Comparison of ENCODE assay signal across 8 cellular contexts in the genomic region with DNA sequence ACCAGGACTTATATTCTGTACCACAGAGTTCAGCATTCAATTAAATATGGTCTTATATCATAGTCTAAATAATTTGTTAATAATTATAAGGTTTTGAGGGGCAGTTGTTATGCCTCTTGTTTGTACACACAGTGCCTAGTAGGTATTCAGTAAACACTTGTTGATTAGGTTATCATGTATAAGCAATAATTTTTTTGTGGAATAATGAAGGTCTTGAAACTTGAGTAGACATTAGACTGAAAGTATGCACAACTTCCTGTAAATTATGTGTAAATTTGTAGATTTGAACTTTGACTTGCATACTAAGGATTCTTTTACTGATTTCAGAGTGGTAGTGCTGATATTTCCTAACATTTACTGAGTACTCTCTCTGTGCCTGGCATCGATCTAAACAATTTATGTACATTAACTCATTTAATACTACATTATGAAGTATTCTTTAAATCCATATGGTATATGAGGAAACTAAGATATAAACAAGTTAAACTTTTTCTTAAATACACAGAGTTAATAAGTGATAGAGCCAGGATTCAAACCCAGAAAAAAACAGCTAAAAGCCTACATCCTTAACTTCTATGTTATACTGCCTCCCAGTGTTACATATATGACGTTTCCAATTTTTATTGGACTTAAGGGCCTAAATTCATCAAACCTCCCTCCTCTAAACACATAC.
DNase-seq lines count a peak whose midpoint lies in the region; ATAC-seq and TF ChIP-seq lines count a peak whose summit lies in the region.

No MANE protein-coding gene starts in this region.

- in situ Hi-C loops in ACHN (cut with HindIII; ENCODE audit: low pct_ligation_motif_present, low pct_unique_long_range_greater_than_20kb, low sequenced_read_pairs): no loop called here

- H2BK12ac ChIP-seq in H9 (ENCODE audit: insufficient read length, low read depth, low read length): no peak overlapping the region

- no peak overlapping the region for H4K5ac ChIP-seq in H9 (ENCODE audit: insufficient read length, low read depth, low read length)

- H3K79me1 ChIP-seq in H9 (ENCODE audit: insufficient read depth, low read depth, low read length, poor library complexity, severe bottlenecking): no peaks in the 10 kb centered on the region

- no peak overlapping the region for H2AK5ac ChIP-seq in H9 (ENCODE audit: insufficient read length, low read length)

- no peak overlapping the region for H4K8ac ChIP-seq in H9 (replicated peaks; ENCODE audit: insufficient read length, low read depth, low read length)

- H3K27me3 ChIP-seq in H9 (ENCODE audit: insufficient read depth, low read length): no peaks in the 10 kb centered on the region

- H3T11ph ChIP-seq in H9 (ENCODE audit: low read length): no peak overlapping the region

- POLR2A ChIA-PET in activated CD4-positive, alpha-beta T cell treated with anti-CD3 and anti-CD28 coated beads, Interleukin-2, amount 10 ng/mL, durations not matched to agents 7 days and 5 days (lab: Charles Lee): no interaction called here

- no peaks in the 10 kb centered on the region for H3K27me3 Mint-ChIP-seq in H9 (ENCODE audit: low read depth)
- H3K27me3 Mint-ChIP-seq in activated CD4-positive, alpha-beta T cell treated with anti-CD3 and anti-CD28 coated beads, Interleukin-2, amount 10 ng/mL, durations not matched to agents 7 days and 5 days: no peaks in the 10 kb centered on the region

- peaks cover 9 to 12% of the 10 kb centered on the region in 2 experiments for H3K4me1 Mint-ChIP-seq in H9
- no peaks in the 10 kb centered on the region for H3K4me1 Mint-ChIP-seq in activated CD4-positive, alpha-beta T cell treated with anti-CD3 and anti-CD28 coated beads, Interleukin-2, amount 10 ng/mL, durations not matched to agents 7 days and 5 days

- H3K14ac ChIP-seq in H9 (ENCODE audit: insufficient read depth, low read length): no peak overlapping the region

- H3K4ac ChIP-seq in H9 (ENCODE audit: low read depth, low read length): no peak overlapping the region

- no peaks in the 10 kb centered on the region for H3K79me2 ChIP-seq in H9 (ENCODE audit: insufficient read depth, low read length)

- no peak overlapping the region for H3K18ac ChIP-seq in H9 (ENCODE audit: insufficient read length, low read depth, low read length)

- no peak overlapping the region for H2BK15ac ChIP-seq in H9 (ENCODE audit: low read depth, low read length)

- no peak overlapping the region for H3K27ac Mint-ChIP-seq in H9
- no peak overlapping the region for H3K27ac Mint-ChIP-seq in activated CD4-positive, alpha-beta T cell treated with anti-CD3 and anti-CD28 coated beads, Interleukin-2, amount 10 ng/mL, durations not matched to agents 7 days and 5 days

- no peak overlapping the region for H3K4me2 ChIP-seq in H9 (ENCODE audit: insufficient read depth, insufficient read length, low read length)

- H3K23ac ChIP-seq in H9 (ENCODE audit: insufficient read length, low read depth, low read length): no peak overlapping the region

- no peak overlapping the region for H3K9ac ChIP-seq in H9 (ENCODE audit: extremely low read depth, insufficient read length, low read length)

- no peak overlapping the region for H2BK5ac ChIP-seq in H9 (ENCODE audit: insufficient read length, low read length)

- H2BK20ac ChIP-seq in H9 (ENCODE audit: low read depth, low read length, poor library complexity, severe bottlenecking): no peak overlapping the region

- CTCF ChIA-PET in activated CD4-positive, alpha-beta T cell treated with anti-CD3 and anti-CD28 coated beads, Interleukin-2, amount 10 ng/mL, durations not matched to agents 7 days and 5 days (lab: Charles Lee): no interaction called here

- no peaks in the 10 kb centered on the region for H3K9me3 ChIP-seq in H9 (ENCODE audit: control insufficient read depth, low read depth, low read length)

- ATAC-seq in GM21367 (IDR thresholded peaks at IDR 0.05; ENCODE audit: unreplicated experiment): no peak

- H3K56ac ChIP-seq in H9 (ENCODE audit: insufficient read length, low read depth, low read length): no peak overlapping the region

- no peak overlapping the region for H3K27ac ChIP-seq in H9 (ENCODE audit: insufficient read length, low read depth, low read length)

- WGBS in H9 (ENCODE audit: extremely low coverage, insufficient read length, low lambda C conversion rate): no CpG with 5 or more reads among the region's 2 CpGs

- DNase-seq in ACHN (peak; percentile 41), H9 (no peak), SHP77 treated with DMSO at 0.1 percent for 48 hours (lab: John Stamatoyannopoulos, UW) (peak; percentile 7), foreskin melanocyte (peak; percentile 28), UCSD-AML1 (lab: John Stamatoyannopoulos, UW; ENCODE audit: unreplicated experiment) (no peak)
- no peak for DNase-seq in activated CD4-positive, alpha-beta T cell treated with anti-CD3 and anti-CD28 coated beads, Interleukin-2, amount 10 ng/mL, durations not matched to agents 7 days and 5 days
- no peak for DNase-seq in activated CD4-positive, alpha-beta T cell treated with anti-CD3 and anti-CD28 coated beads, Interleukin-2, amount 50 U/mL, for 4 hours

- H3K23me2 ChIP-seq in H9 (ENCODE audit: insufficient read length, low read depth, low read length, poor library complexity, severe bottlenecking): no peaks in the 10 kb centered on the region

- no peak overlapping the region for H4K91ac ChIP-seq in H9 (ENCODE audit: insufficient read length, low read depth, low read length)

- no peak overlapping the region for H2AFZ ChIP-seq in H9 (ENCODE audit: low read length)

- H3K9me3 Mint-ChIP-seq in H9: peaks cover 7 to 13% of the 10 kb centered on the region in 2 experiments; a peak in 4 of 5 replicates
- peaks cover 5% of the 10 kb centered on the region for H3K9me3 Mint-ChIP-seq in activated CD4-positive, alpha-beta T cell treated with anti-CD3 and anti-CD28 coated beads, Interleukin-2, amount 10 ng/mL, durations not matched to agents 7 days and 5 days

- H3K36me3 Mint-ChIP-seq in H9 (ENCODE audit: insufficient read depth in 1 of 3, low read depth in 3 of 3): peaks cover 0 to 29% (median 28%) of the 10 kb centered on the region in 3 experiments
- no peaks in the 10 kb centered on the region for H3K36me3 Mint-ChIP-seq in activated CD4-positive, alpha-beta T cell treated with anti-CD3 and anti-CD28 coated beads, Interleukin-2, amount 10 ng/mL, durations not matched to agents 7 days and 5 days (ENCODE audit: low read depth)

- no peak overlapping the region for H3K4me3 Mint-ChIP-seq in H9
- H3K4me3 Mint-ChIP-seq in activated CD4-positive, alpha-beta T cell treated with anti-CD3 and anti-CD28 coated beads, Interleukin-2, amount 10 ng/mL, durations not matched to agents 7 days and 5 days: no peak overlapping the region

- no peak overlapping the region for H2BK120ac ChIP-seq in H9 (ENCODE audit: low read depth, low read length, poor library complexity, severe bottlenecking)

- no peaks in the 10 kb centered on the region for H3K4me1 ChIP-seq in H9 (ENCODE audit: insufficient read depth, low read length)

- no peaks in the 10 kb centered on the region for H4K20me1 ChIP-seq in H9 (ENCODE audit: control insufficient read depth, insufficient read depth, insufficient read length)

- peak; percentile 61 for TF ChIP-seq CTCF in H9 (conservative IDR thresholded peaks at IDR 0.05)

Comparison
In these comparisons a context has a peak if more than half of its experiments do, and no peak if none do; other contexts are left out.
1. DNase-seq: peak in ACHN (single experiment), SHP77 treated with DMSO at 0.1 percent for 48 hours (single experiment) and foreskin melanocyte (single experiment); none in H9 (single experiment), activated CD4-positive, alpha-beta T cell treated with anti-CD3 and anti-CD28 coated beads, Interleukin-2, amount 10 ng/mL, durations not matched to agents 7 days and 5 days (single experiment), UCSD-AML1 (single experiment) and activated CD4-positive, alpha-beta T cell treated with anti-CD3 and anti-CD28 coated beads, Interleukin-2, amount 50 U/mL, for 4 hours (0 of 2).